1 cellular context compared by ENCODE assay signal in genomic region chr1:166902279-166902678, GRCh38.
TF ChIP-seq lines count a peak whose summit lies in the region.

No MANE protein-coding gene starts in this region.

TF ChIP-seq in HCT116, 20 proteins besides CTCF, POLR2A, EP300 and RAD21 (continued from another document):
- TF ChIP-seq ZFX (IDR thresholded peaks at IDR 0.05) (no peak), FOSL1 (IDR thresholded peaks at IDR 0.05; ENCODE audit: low read depth) (peak; percentile 48), SIN3A (IDR thresholded peaks at IDR 0.05; ENCODE audit: low read depth) (no peak)
TF ChIP-seq in HCT116: peak in this region for 5.
